In the genomic region with DNA sequence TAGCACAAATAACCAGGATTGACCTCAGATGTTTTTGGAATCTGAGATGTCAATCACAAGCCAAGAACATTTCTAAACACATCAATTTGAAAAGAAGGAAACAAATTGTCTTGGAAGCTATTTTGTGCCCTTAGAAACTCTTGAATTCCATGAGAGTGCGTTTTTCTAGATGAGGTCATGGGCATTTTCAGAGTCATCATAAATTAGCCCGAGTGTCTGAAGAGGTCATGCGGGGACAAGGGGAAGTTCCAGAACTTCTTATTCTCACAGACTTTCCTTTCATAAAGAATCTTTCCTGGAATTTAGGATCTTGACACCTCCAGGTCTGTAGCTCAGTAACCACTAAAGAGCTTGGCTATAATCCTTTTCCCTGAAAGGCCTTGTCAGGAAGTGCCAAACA, we compare ENCODE assay signal across 12 cellular contexts. TPM values are rescaled to one million over a fixed set of nuclear protein-coding genes. Genes with fewer than 3 reads are reported as not detected.
DNase-seq lines count a peak whose midpoint lies in the region; ATAC-seq and TF ChIP-seq lines count a peak whose summit lies in the region.
"Had no signal": no experiment of that assay in that cellular context is flagged by ENCODE, and none has a peak within 500 bp of the region (broad histone marks: within the 10 kb centered on the region; RNA-seq: fewer than 3 reads in every experiment).

No MANE protein-coding gene starts in this region.

- H3K27ac ChIP-seq in transverse colon: peak overlapping the region in 2 of 4 donors; percentile 25 to 56

- peaks cover 7 to 14% of the 10 kb centered on the region in 2 donors for H3K9me3 ChIP-seq in transverse colon

- intact Hi-C loops in transverse colon (cut with DNase I; ENCODE audit: low total_unique reads): no loop called here

- H3K4me3 ChIP-seq in transverse colon: no peak overlapping the region

- in situ Hi-C loops in Caki2 (cut with HindIII; ENCODE audit: low pct_unique_long_range_greater_than_20kb, low sequenced_read_pairs) (no loop called here), transverse colon (cut with MboI; ENCODE audit: low pct_ligation_motif_present in 1 of 4, low pct_unique_long_range_greater_than_20kb in 1 of 4, low sequenced_read_pairs in 3 of 4) (no loop called here)

- DNase-seq in Caki2 (ENCODE audit: low read depth) (peak; percentile 13), OCI-M1 (lab: John Stamatoyannopoulos, UW) (peak; percentile 87), ecto neural progenitor cell (ENCODE audit: low spot score) (peak; percentile 5), pons (ENCODE audit: low spot score) (peak; percentile 35), transverse colon (no peak)
- DNase-seq: activated gamma-delta T cell treated with Interleukin-2 at 50 U/mL for 16 hours; effector CD8-positive, alpha-beta T cell; GDM1; NCI-H526 had no signal

- no peak for ATAC-seq in GM21390 (IDR thresholded peaks at IDR 0.05; ENCODE audit: unreplicated experiment)
- ATAC-seq in HG02840 (IDR thresholded peaks at IDR 0.05; ENCODE audit: low FRiP score, unreplicated experiment): no peak
- ATAC-seq in HG02759 (IDR thresholded peaks at IDR 0.05; ENCODE audit: unreplicated experiment): no peak

- no peak for TF ChIP-seq CTCF in transverse colon (IDR thresholded peaks at IDR 0.05)

- H3K4me1 ChIP-seq in transverse colon: peaks cover 0 to 7% (median 0%) of the 10 kb centered on the region in 4 donors

- no peaks in the 10 kb centered on the region for H3K27me3 ChIP-seq in transverse colon

- 38 to 43% methylated on average over 3 of the region's 3 CpGs for WGBS in transverse colon (ENCODE audit: low coverage in 1 of 2), 2 donors

- no peak for TF ChIP-seq POLR2A in transverse colon (IDR thresholded peaks at IDR 0.05)

- H3K36me3 ChIP-seq in transverse colon: no peaks in the 10 kb centered on the region

- TF ChIP-seq EP300 in transverse colon (IDR thresholded peaks at IDR 0.05; ENCODE audit: low read depth): no peak

RNA-seq across cellular contexts. Expression of a gene that starts 28.2 kb away (rescaled TPM):
- total RNA-seq in Caki2 (2014; rRNA removed; shearing (Covaris generic); ENCODE audit: low replicate concordance): not detected in 2 replicates
- 1 to 10 TPM in 1 of 4 donors, under 1 TPM in 1, not detected in 2; 0.79 to 1.1 TPM for total RNA-seq in transverse colon

RNA-seq across cellular contexts. Expression of a gene that starts 54.9 kb away (rescaled TPM):
- total RNA-seq in Caki2 (2014; rRNA removed; shearing (Covaris generic); ENCODE audit: low replicate concordance): 17.9 and 21.9 TPM in 2 replicates
- total RNA-seq in transverse colon: 10 to 100 TPM; 45.0 to 80.7 (median 64.7) TPM

RNA-seq across cellular contexts. Expression of a gene that starts 56.6 kb away (rescaled TPM):
- 20.9 and 49.6 TPM in 2 replicates for total RNA-seq in Caki2 (2014; rRNA removed; shearing (Covaris generic); ENCODE audit: low replicate concordance)
- 10 to 100 TPM in 3 of 4 donors, 1 to 10 TPM in 1; 3.7 to 58.1 (median 24.6) TPM for total RNA-seq in transverse colon
